Comparison of ENCODE assay signal across 9 cellular contexts in genomic region chr12:94208433-94208921, GRCh38.
DNase-seq lines count a peak whose midpoint lies in the region; ATAC-seq, FAIRE-seq and TF ChIP-seq lines count a peak whose summit lies in the region.
"Had no signal": no experiment of that assay in that cellular context is flagged by ENCODE, and none has a peak within 500 bp of the region (broad histone marks: within the 10 kb centered on the region; RNA-seq: fewer than 3 reads in every experiment).

No MANE protein-coding gene starts in this region.

- 73 to 75% methylated on average over 8 of the region's 8 CpGs for WGBS in GM23248 (ENCODE audit: low coverage in 1 of 2, low lambda C conversion rate in 2 of 2, missing lambda C conversion rate in 2 of 2), 2 experiments

- H3K9ac ChIP-seq in GM23248, result no peak overlapping the region

- no peaks in the 10 kb centered on the region for H4K20me1 ChIP-seq in GM23248 (ENCODE audit: insufficient read depth)

- H3K4me2 ChIP-seq in GM23248 (ENCODE audit: unreplicated experiment), result no peak overlapping the region

- H3K4me3 ChIP-seq in GM23248, result no peak overlapping the region
- H3K4me3 ChIP-seq: SJSA1 had no signal

- ATAC-seq in GM19372 (IDR thresholded peaks at IDR 0.05; ENCODE audit: low read depth, unreplicated experiment) (peak; percentile 35), HG03135 (IDR thresholded peaks at IDR 0.05; ENCODE audit: unreplicated experiment) (peak; percentile 39), natural killer cell (peak in 2 of 3 donors; percentile 15 to 34)

- 0 out of 2 replicates have a peak, but pooled peaks cover 5% of the 10 kb centered on the region for H3K4me1 ChIP-seq in GM23248 (ENCODE audit: insufficient read depth)
- H3K4me1 ChIP-seq: SJSA1 had no signal

- H3K79me2 ChIP-seq in GM23248 (ENCODE audit: insufficient read depth), result no peaks in the 10 kb centered on the region

- no peak for FAIRE-seq in D721Med (lab: Jason Lieb, UNC)

- no peaks in the 10 kb centered on the region for H3K36me3 ChIP-seq in GM23248 (ENCODE audit: low read depth)
- H3K36me3 ChIP-seq: SJSA1 had no signal

- H3K36me3 Mint-ChIP-seq in activated T-cell treated with anti-CD3 and anti-CD28 coated beads, Interleukin-2, amount 50 U/mL, for 24 hours (ENCODE audit: low read depth), result peaks cover 6% of the 10 kb centered on the region
- H3K36me3 Mint-ChIP-seq in natural killer cell, result no peaks in the 10 kb centered on the region

- no peaks in the 10 kb centered on the region for H3K9me3 ChIP-seq in GM23248 (ENCODE audit: low read depth)
- H3K9me3 ChIP-seq: SJSA1 had no signal

- no peaks in the 10 kb centered on the region for H3K9me2 ChIP-seq in GM23248 (ENCODE audit: insufficient read depth)

- peak; percentile 63 for DNase-seq in activated T-cell treated with anti-CD3 and anti-CD28 coated beads, Interleukin-2, amount 50 U/mL, for 24 hours
- DNase-seq in natural killer cell, result no peak
- no peak for DNase-seq in GM23248
- no peak for DNase-seq in NOMO-1 treated with DMSO at 0.1 percent for 48 hours (lab: John Stamatoyannopoulos, UW; ENCODE audit: unreplicated experiment)
- no peak for DNase-seq in NCI-H1694 treated with DMSO at 0.1 percent for 48 hours (lab: John Stamatoyannopoulos, UW)
- no peak for DNase-seq in D721Med (ENCODE audit: insufficient read length, low spot score)

- peak overlapping the region; percentile 99 for H3K27ac Mint-ChIP-seq in activated T-cell treated with anti-CD3 and anti-CD28 coated beads, Interleukin-2, amount 50 U/mL, for 24 hours
- peak overlapping the region; percentile 92 to 98 for H3K27ac Mint-ChIP-seq in natural killer cell

- peak overlapping the region; percentile 77 for H3K4me3 Mint-ChIP-seq in activated T-cell treated with anti-CD3 and anti-CD28 coated beads, Interleukin-2, amount 50 U/mL, for 24 hours
- H3K4me3 Mint-ChIP-seq in natural killer cell, result peak overlapping the region; percentile 88

- H3K27ac ChIP-seq in GM23248, result no peak overlapping the region
- H3K27ac ChIP-seq: SJSA1 had no signal

- peaks cover 67% of the 10 kb centered on the region for H3K4me1 Mint-ChIP-seq in activated T-cell treated with anti-CD3 and anti-CD28 coated beads, Interleukin-2, amount 50 U/mL, for 24 hours (ENCODE audit: low read depth)
- H3K4me1 Mint-ChIP-seq in natural killer cell, result peaks cover 43 to 58% of the 10 kb centered on the region in 2 donors

- no peak overlapping the region for H2AFZ ChIP-seq in GM23248

- in situ Hi-C loops in GM23248 (cut with MboI), result no loop called here

- TF ChIP-seq CTCF in natural killer cell (IDR thresholded peaks at IDR 0.05) (no peak), D721Med (IDR thresholded peaks at IDR 0.05; ENCODE audit: insufficient read depth, missing control alignments) (no peak)

- H3K27me3 ChIP-seq in GM23248 (replicated peaks; ENCODE audit: insufficient read depth), result no peaks in the 10 kb centered on the region

- H3K9me3 Mint-ChIP-seq in activated T-cell treated with anti-CD3 and anti-CD28 coated beads, Interleukin-2, amount 50 U/mL, for 24 hours, result peaks cover 4% of the 10 kb centered on the region
- no peaks in the 10 kb centered on the region for H3K9me3 Mint-ChIP-seq in natural killer cell

- H3K27me3 Mint-ChIP-seq in activated T-cell treated with anti-CD3 and anti-CD28 coated beads, Interleukin-2, amount 50 U/mL, for 24 hours, result no peaks in the 10 kb centered on the region
- H3K27me3 Mint-ChIP-seq in natural killer cell (ENCODE audit: low read depth in 2 of 2), result no peaks in the 10 kb centered on the region

- H3F3A ChIP-seq in GM23248 (ENCODE audit: insufficient read depth), result no peaks in the 10 kb centered on the region

- intact Hi-C loops in natural killer cell (cut with micrococcal nuclease), result loop anchor here (5.0 to 10.0 kb wide), 2 partner anchors 34 to 56 kb away; no protein-coding TSS in a partner anchor
